In genomic region chr1:235933483-235934116, GRCh38 we compare ENCODE assay signal across 1 cellular context.
TF ChIP-seq lines count a peak whose summit lies in the region.

No MANE protein-coding gene starts in this region.

TF ChIP-seq in H1, 55 proteins besides CTCF, POLR2A, EP300 and RAD21 (continued from another document):
- TF ChIP-seq SP1 (IDR thresholded peaks at IDR 0.05; ENCODE audit: low read depth, low read length) = no peak
- no peak for TF ChIP-seq FOSL1 (IDR thresholded peaks at IDR 0.05; ENCODE audit: insufficient read depth, low read depth, low read length)
TF ChIP-seq in H1: peak in this region for 0.
